In genomic region chr6:32139590-32139989, GRCh38 we compare ENCODE assay signal across 20 cellular contexts. TPM values are rescaled to one million over a fixed set of nuclear protein-coding genes. Genes with fewer than 3 reads are reported as not detected.
DNase-seq lines count a peak whose midpoint lies in the region; ATAC-seq, FAIRE-seq and TF ChIP-seq lines count a peak whose summit lies in the region.
"Had no signal": no experiment of that assay in that cellular context is flagged by ENCODE, and none has a peak within 500 bp of the region (broad histone marks: within the 10 kb centered on the region; RNA-seq: fewer than 3 reads in every experiment).

No MANE protein-coding gene starts in this region.

- H3K9ac ChIP-seq in astrocyte (ENCODE audit: low read length) (no peak overlapping the region), neural progenitor cell (no peak overlapping the region)

- no peaks in the 10 kb centered on the region for H3K4me1 ChIP-seq in astrocyte (ENCODE audit: insufficient read depth, low read length)
- peaks cover 5% of the 10 kb centered on the region for H3K4me1 ChIP-seq in neural progenitor cell

- ATAC-seq in HG03565 (IDR thresholded peaks at IDR 0.05; ENCODE audit: unreplicated experiment) (no peak), GM19452 (IDR thresholded peaks at IDR 0.05; ENCODE audit: unreplicated experiment) (no peak)

- POLR2A ChIA-PET in activated CD4-positive, alpha-beta T cell treated with anti-CD3 and anti-CD28 coated beads, Interleukin-2, amount 10 ng/mL, durations not matched to agents 7 days and 5 days (lab: Charles Lee): no interaction called here

- no peaks in the 10 kb centered on the region for H3F3A ChIP-seq in neural progenitor cell (ENCODE audit: low read depth)

- H3K9me3 Mint-ChIP-seq in astrocyte (ENCODE audit: unreplicated experiment) (no peaks in the 10 kb centered on the region), neural progenitor cell (no peaks in the 10 kb centered on the region)
- no peaks in the 10 kb centered on the region for H3K9me3 Mint-ChIP-seq in activated CD4-positive, alpha-beta T cell treated with anti-CD3 and anti-CD28 coated beads, Interleukin-2, amount 10 ng/mL, durations not matched to agents 7 days and 5 days

- no peaks in the 10 kb centered on the region for H3K79me2 ChIP-seq in astrocyte (ENCODE audit: insufficient read depth, low read length)
- no peaks in the 10 kb centered on the region for H3K79me2 ChIP-seq in neural progenitor cell (ENCODE audit: low read depth)

- H3K4me3 ChIP-seq in astrocyte (ENCODE audit: insufficient read depth, low read depth, low read length) (no peak overlapping the region), neural progenitor cell (no peak overlapping the region)

- H3K27me3 Mint-ChIP-seq in astrocyte (ENCODE audit: low read depth, unreplicated experiment): peaks cover 3% of the 10 kb centered on the region
- H3K27me3 Mint-ChIP-seq in neural progenitor cell (ENCODE audit: insufficient read depth, low read depth): peaks cover 6% of the 10 kb centered on the region
- peaks cover 15% of the 10 kb centered on the region for H3K27me3 Mint-ChIP-seq in activated CD4-positive, alpha-beta T cell treated with anti-CD3 and anti-CD28 coated beads, Interleukin-2, amount 10 ng/mL, durations not matched to agents 7 days and 5 days

- H4K20me1 ChIP-seq in astrocyte (ENCODE audit: insufficient read depth, low read length) (no peaks in the 10 kb centered on the region), neural progenitor cell (ENCODE audit: low read depth) (no peaks in the 10 kb centered on the region)

- H3K9me3 ChIP-seq in astrocyte (ENCODE audit: insufficient read depth, low read depth, low read length): no peaks in the 10 kb centered on the region
- H3K9me3 ChIP-seq in neural progenitor cell (ENCODE audit: low read depth): no peaks in the 10 kb centered on the region

- no peak overlapping the region for H3K4me2 ChIP-seq in astrocyte (ENCODE audit: low read length)
- H3K4me2 ChIP-seq in neural progenitor cell: no peak overlapping the region

- H3K4me1 Mint-ChIP-seq in astrocyte (ENCODE audit: low read depth, unreplicated experiment): peaks cover 16% of the 10 kb centered on the region
- peaks cover 18% of the 10 kb centered on the region for H3K4me1 Mint-ChIP-seq in neural progenitor cell
- H3K4me1 Mint-ChIP-seq in activated CD4-positive, alpha-beta T cell treated with anti-CD3 and anti-CD28 coated beads, Interleukin-2, amount 10 ng/mL, durations not matched to agents 7 days and 5 days: no peaks in the 10 kb centered on the region
- H3K4me1 Mint-ChIP-seq: CD4-positive, alpha-beta memory T cell had no signal

- DNase-seq in astrocyte (ENCODE audit: low read depth) (no peak), fibroblast of peridontal ligament (ENCODE audit: extremely low read depth) (peak; percentile 25), neural progenitor cell (ENCODE audit: low spot score) (no peak)
- DNase-seq in activated CD4-positive, alpha-beta T cell treated with anti-CD3 and anti-CD28 coated beads, Interleukin-2, amount 10 ng/mL, durations not matched to agents 7 days and 5 days: no peak
- DNase-seq: C1 segment of cervical spinal cord; Calu3; CD4-positive, alpha-beta memory T cell; COR-L47; DMS53; DMS79 treated with DMSO at 0.1 percent for 48 hours; GF-D8; GOT3; HCEC 1CT had no signal

- peak overlapping the region; percentile 31 for H3K27ac Mint-ChIP-seq in astrocyte (ENCODE audit: unreplicated experiment)
- peak overlapping the region; percentile 68 for H3K27ac Mint-ChIP-seq in neural progenitor cell
- H3K27ac Mint-ChIP-seq in activated CD4-positive, alpha-beta T cell treated with anti-CD3 and anti-CD28 coated beads, Interleukin-2, amount 10 ng/mL, durations not matched to agents 7 days and 5 days: no peak overlapping the region
- H3K27ac Mint-ChIP-seq: CD4-positive, alpha-beta memory T cell had no signal

- no peak for FAIRE-seq in astrocyte (lab: Jason Lieb, UNC)
- FAIRE-seq: GM12891, GM18507, H54 had no signal

- H3K36me3 Mint-ChIP-seq in astrocyte (ENCODE audit: low read depth, unreplicated experiment) (peaks cover 2% of the 10 kb centered on the region), neural progenitor cell (no peaks in the 10 kb centered on the region)
- no peaks in the 10 kb centered on the region for H3K36me3 Mint-ChIP-seq in activated CD4-positive, alpha-beta T cell treated with anti-CD3 and anti-CD28 coated beads, Interleukin-2, amount 10 ng/mL, durations not matched to agents 7 days and 5 days (ENCODE audit: low read depth)
- H3K36me3 Mint-ChIP-seq: CD4-positive, alpha-beta memory T cell had no signal

- H3K27me3 ChIP-seq in astrocyte (ENCODE audit: insufficient read depth, low read length): no peaks in the 10 kb centered on the region
- H3K27me3 ChIP-seq in neural progenitor cell: peaks cover 4% of the 10 kb centered on the region

- CTCF ChIA-PET in activated CD4-positive, alpha-beta T cell treated with anti-CD3 and anti-CD28 coated beads, Interleukin-2, amount 10 ng/mL, durations not matched to agents 7 days and 5 days (lab: Charles Lee): interaction anchor here (1.5 kb wide), 1 partner anchor 12 kb away, joined by 4 read pairs; the partner anchor contains the start of gene ATF6B

- TF ChIP-seq CTCF in astrocyte (IDR thresholded peaks at IDR 0.05; ENCODE audit: insufficient read depth, low read depth, low read length) (no peak), neural progenitor cell (IDR thresholded peaks at IDR 0.05) (no peak)

- no peak overlapping the region for H2AFZ ChIP-seq in astrocyte (ENCODE audit: low read depth, low read length)
- no peak overlapping the region for H2AFZ ChIP-seq in neural progenitor cell (replicated peaks)

- H3K4me3 Mint-ChIP-seq in astrocyte (ENCODE audit: unreplicated experiment): no peak overlapping the region
- no peak overlapping the region for H3K4me3 Mint-ChIP-seq in neural progenitor cell
- no peak overlapping the region for H3K4me3 Mint-ChIP-seq in activated CD4-positive, alpha-beta T cell treated with anti-CD3 and anti-CD28 coated beads, Interleukin-2, amount 10 ng/mL, durations not matched to agents 7 days and 5 days
- H3K4me3 Mint-ChIP-seq: CD4-positive, alpha-beta memory T cell had no signal

- no peak overlapping the region for H3K27ac ChIP-seq in astrocyte (ENCODE audit: low read depth, low read length)
- H3K27ac ChIP-seq in neural progenitor cell: no peak overlapping the region

- H3K36me3 ChIP-seq in astrocyte (ENCODE audit: insufficient read depth, low read length): no peaks in the 10 kb centered on the region
- H3K36me3 ChIP-seq in neural progenitor cell: no peaks in the 10 kb centered on the region

RNA-seq across cellular contexts. Expression of gene FKBPL, which starts 9.5 kb away (rescaled TPM):
- total RNA-seq in astrocyte (5.2 TPM in 2 replicates), neural progenitor cell (ENCODE audit: low replicate concordance) (3.6 and 11.8 TPM in 2 replicates)
- 1 to 10 TPM; 6.6 to 7.8 TPM for total RNA-seq in activated CD4-positive, alpha-beta T cell treated with anti-CD3 and anti-CD28 coated beads, Interleukin-2, amount 10 ng/mL, durations not matched to agents 7 days and 5 days

RNA-seq across cellular contexts. Expression of gene ATF6B, which starts 11.5 kb away (rescaled TPM):
- total RNA-seq in astrocyte: 68.7 and 70.1 TPM in 2 replicates
- total RNA-seq in neural progenitor cell (ENCODE audit: low replicate concordance): 19.4 and 41.8 TPM in 2 replicates
- 100 to 1,000 TPM; 141 to 142 TPM for total RNA-seq in activated CD4-positive, alpha-beta T cell treated with anti-CD3 and anti-CD28 coated beads, Interleukin-2, amount 10 ng/mL, durations not matched to agents 7 days and 5 days

RNA-seq across cellular contexts. Expression of gene PRRT1, which starts 12.1 kb away (rescaled TPM):
- total RNA-seq in astrocyte (0.45 and 0.67 TPM in 2 replicates), neural progenitor cell (ENCODE audit: low replicate concordance) (0.40 TPM in 1 of 2 replicates, not detected in the other)
- under 1 TPM; 0.17 to 0.23 TPM for total RNA-seq in activated CD4-positive, alpha-beta T cell treated with anti-CD3 and anti-CD28 coated beads, Interleukin-2, amount 10 ng/mL, durations not matched to agents 7 days and 5 days
- total RNA-seq: A172, Daoy had no signal

RNA-seq across cellular contexts. Expression of gene PPT2, which starts 14.4 kb away (rescaled TPM):
- total RNA-seq in astrocyte: 25.6 and 33.0 TPM in 2 replicates
- 18.6 and 38.2 TPM in 2 replicates for total RNA-seq in neural progenitor cell (ENCODE audit: low replicate concordance)
- 1 to 10 TPM; 8.3 to 9.2 TPM for total RNA-seq in activated CD4-positive, alpha-beta T cell treated with anti-CD3 and anti-CD28 coated beads, Interleukin-2, amount 10 ng/mL, durations not matched to agents 7 days and 5 days

RNA-seq across cellular contexts. Expression of gene EGFL8, which starts 24.8 kb away (rescaled TPM):
- total RNA-seq in astrocyte (10.4 and 13.3 TPM in 2 replicates), neural progenitor cell (ENCODE audit: low replicate concordance) (3.8 and 16.1 TPM in 2 replicates)
- total RNA-seq in activated CD4-positive, alpha-beta T cell treated with anti-CD3 and anti-CD28 coated beads, Interleukin-2, amount 10 ng/mL, durations not matched to agents 7 days and 5 days: 1 to 10 TPM; 6.0 to 8.6 TPM
